In the genomic region with DNA sequence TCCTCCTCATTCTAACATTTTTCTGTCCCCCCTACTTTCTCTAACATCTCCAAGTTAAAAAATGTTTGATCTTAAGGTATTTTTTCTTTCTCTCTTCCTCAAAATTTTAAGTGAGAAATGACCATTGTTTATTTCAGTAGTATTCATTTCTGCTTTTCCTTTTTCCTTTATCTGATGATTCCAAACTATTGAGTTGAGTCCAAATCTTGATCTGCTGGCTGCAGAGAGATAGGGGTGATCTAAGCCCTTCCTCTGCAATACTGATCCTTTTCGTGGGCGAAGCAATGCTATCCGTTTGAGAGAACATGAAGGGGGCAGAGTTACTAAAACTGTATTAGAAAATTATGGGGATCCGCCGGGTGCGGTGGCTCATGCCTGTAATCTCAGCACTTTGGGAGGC, we compare ENCODE assay signal across 2 cellular contexts.
TF ChIP-seq lines count a peak whose summit lies in the region.

No MANE protein-coding gene starts in this region.

TF ChIP-seq in H1, 55 proteins besides CTCF, POLR2A, EP300 and RAD21:
- TF ChIP-seq NRF1 (IDR thresholded peaks at IDR 0.05; ENCODE audit: low read depth, low read length) (no peak), BRCA1 (IDR thresholded peaks at IDR 0.05; ENCODE audit: low read depth, low read length) (no peak), SIN3A (conservative IDR thresholded peaks at IDR 0.05 in 1 of 2, IDR thresholded peaks at IDR 0.05 in 1 of 2; ENCODE audit: low read depth in 1 of 2, low read length in 2 of 2) (no peak), ZNF274 (IDR thresholded peaks at IDR 0.05; ENCODE audit: borderline replicate concordance, extremely low read depth, low read length) (no peak), JUN (IDR thresholded peaks at IDR 0.05; ENCODE audit: low read depth, low read length) (no peak), TCF12 (IDR thresholded peaks at IDR 0.05; ENCODE audit: low read depth, low read length) (no peak), HDAC2 (IDR thresholded peaks at IDR 0.05; ENCODE audit: borderline replicate concordance in 1 of 2, low read depth in 2 of 2, low read length in 2 of 2) (no peak), SUZ12 (IDR thresholded peaks at IDR 0.05; ENCODE audit: low read length) (no peak), EZH2 (IDR thresholded peaks at IDR 0.05; ENCODE audit: low read depth, low read length, severe bottlenecking) (no peak), KDM4A (IDR thresholded peaks at IDR 0.05; ENCODE audit: low read depth, low read length, severe bottlenecking) (no peak), HDAC6 (IDR thresholded peaks at IDR 0.05; ENCODE audit: low read depth, low read length) (no peak), TEAD4 (IDR thresholded peaks at IDR 0.05; ENCODE audit: low read depth, low read length) (no peak), RBBP5 (IDR thresholded peaks at IDR 0.05; ENCODE audit: borderline replicate concordance, low read depth, low read length) (no peak), CBX5 (IDR thresholded peaks at IDR 0.05; ENCODE audit: low read depth, low read length) (no peak), GABPA (IDR thresholded peaks at IDR 0.05; ENCODE audit: borderline replicate concordance, insufficient read depth, low read length) (no peak)
- TF ChIP-seq, protein P1, sequence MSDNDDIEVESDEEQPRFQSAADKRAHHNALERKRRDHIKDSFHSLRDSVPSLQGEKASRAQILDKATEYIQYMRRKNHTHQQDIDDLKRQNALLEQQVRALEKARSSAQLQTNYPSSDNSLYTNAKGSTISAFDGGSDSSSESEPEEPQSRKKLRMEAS (IDR thresholded peaks at IDR 0.05) = no peak
- TF ChIP-seq, protein P2, sequence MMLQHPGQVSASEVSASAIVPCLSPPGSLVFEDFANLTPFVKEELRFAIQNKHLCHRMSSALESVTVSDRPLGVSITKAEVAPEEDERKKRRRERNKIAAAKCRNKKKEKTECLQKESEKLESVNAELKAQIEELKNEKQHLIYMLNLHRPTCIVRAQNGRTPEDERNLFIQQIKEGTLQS (IDR thresholded peaks at IDR 0.05; ENCODE audit: insufficient read depth, low read depth, low read length) = no peak

TF ChIP-seq in neural cell, 6 proteins besides CTCF, POLR2A, EP300 and RAD21:
- TF ChIP-seq EZH2 (IDR thresholded peaks at IDR 0.05; ENCODE audit: borderline replicate concordance, insufficient read depth, low read length, poor library complexity, severe bottlenecking) = no peak
- no peak for TF ChIP-seq MXI1 (conservative IDR thresholded peaks at IDR 0.05; ENCODE audit: poor library complexity, severe bottlenecking)
- no peak for TF ChIP-seq POLR2AphosphoS5 (IDR thresholded peaks at IDR 0.05)
- TF ChIP-seq TAF1 (IDR thresholded peaks at IDR 0.05; ENCODE audit: low read depth) = no peak
- TF ChIP-seq SMC3 (conservative IDR thresholded peaks at IDR 0.05; ENCODE audit: poor library complexity) = no peak
- TF ChIP-seq REST (IDR thresholded peaks at IDR 0.05; ENCODE audit: borderline replicate concordance) = no peak
